In the genomic region with DNA sequence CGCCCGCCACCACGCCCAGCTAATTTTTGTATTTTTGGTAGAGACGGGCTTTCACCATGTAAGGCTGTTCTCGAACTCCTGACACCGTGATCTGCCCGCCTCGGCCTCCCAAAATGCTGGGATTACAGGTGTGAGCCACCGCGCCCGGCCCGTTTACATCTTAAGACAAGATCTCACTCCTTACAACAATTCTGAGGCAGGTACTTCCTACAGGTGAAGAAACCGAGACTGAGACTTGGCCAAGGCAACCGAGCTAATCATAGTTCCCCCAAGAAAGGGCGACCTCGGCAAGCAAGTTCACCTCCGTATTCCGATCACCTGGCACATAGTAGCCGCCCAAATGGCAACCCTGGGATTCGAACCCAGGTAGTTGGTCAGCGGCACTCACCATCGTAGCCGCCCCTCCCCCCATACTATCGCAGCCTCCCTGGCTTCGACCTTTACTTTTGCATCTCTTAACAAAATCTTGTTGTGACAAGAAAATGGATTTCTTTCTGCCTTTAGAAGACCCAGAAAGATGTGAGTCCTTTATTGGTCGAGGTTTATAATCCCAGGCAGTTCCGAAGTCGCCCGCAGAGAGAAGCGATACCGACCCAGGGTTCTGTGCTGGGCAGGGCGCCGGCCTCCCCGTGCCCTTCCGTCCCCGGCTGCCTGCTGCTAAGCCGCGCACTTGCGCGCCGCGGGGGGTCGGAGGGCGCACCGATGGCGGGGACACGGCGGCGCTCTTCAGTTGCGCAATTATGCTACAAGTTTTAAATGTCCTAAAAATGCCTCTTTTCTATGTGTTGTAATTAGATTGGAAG, we compare ENCODE assay signal across 1 cellular context.
TF ChIP-seq lines count a peak whose summit lies in the region.

No MANE protein-coding gene starts in this region.

TF ChIP-seq in K562, 482 proteins besides CTCF, POLR2A, EP300 and RAD21:
- TF ChIP-seq ZNF384 (IDR thresholded peaks at IDR 0.05; ENCODE audit: low read depth, low read length) (no peak), CEBPB (tag; IDR thresholded peaks at IDR 0.05) (peak; percentile 89), ARID2 (IDR thresholded peaks at IDR 0.05) (no peak), PHTF2 (CRISPR knock-in tag; IDR thresholded peaks at IDR 0.05) (no peak), NRF1 (conservative IDR thresholded peaks at IDR 0.05 in 1 of 2, IDR thresholded peaks at IDR 0.05 in 1 of 2) (no peak), GTF2A2 (tag; IDR thresholded peaks at IDR 0.05) (no peak), TAL1 (IDR thresholded peaks at IDR 0.05) (no peak), CEBPG (CRISPR knock-in tag; IDR thresholded peaks at IDR 0.05) (peak; percentile 61), CEBPG (tag; conservative IDR thresholded peaks at IDR 0.05 in 1 of 2, IDR thresholded peaks at IDR 0.05 in 1 of 2) (peak; percentile 69 to 88), NFE2L1 (tag; IDR thresholded peaks at IDR 0.05; ENCODE audit: borderline replicate concordance, low read depth) (no peak), HNRNPK (IDR thresholded peaks at IDR 0.05; ENCODE audit: low read depth, low read length, poor library complexity, severe bottlenecking) (no peak), CHCHD3 (CRISPR knock-in tag; IDR thresholded peaks at IDR 0.05) (no peak), NFRKB (IDR thresholded peaks at IDR 0.05; ENCODE audit: low read depth) (0 out of 2 replicates have a peak, but pooled peaks have one; percentile 8), ZNF140 (CRISPR knock-in tag; IDR thresholded peaks at IDR 0.05) (no peak)
- TF ChIP-seq, protein P1, sequence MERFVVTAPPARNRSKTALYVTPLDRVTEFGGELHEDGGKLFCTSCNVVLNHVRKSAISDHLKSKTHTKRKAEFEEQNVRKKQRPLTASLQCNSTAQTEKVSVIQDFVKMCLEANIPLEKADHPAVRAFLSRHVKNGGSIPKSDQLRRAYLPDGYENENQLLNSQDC (CRISPR knock-in tag; IDR thresholded peaks at IDR 0.05): no peak
- TF ChIP-seq, protein P2, sequence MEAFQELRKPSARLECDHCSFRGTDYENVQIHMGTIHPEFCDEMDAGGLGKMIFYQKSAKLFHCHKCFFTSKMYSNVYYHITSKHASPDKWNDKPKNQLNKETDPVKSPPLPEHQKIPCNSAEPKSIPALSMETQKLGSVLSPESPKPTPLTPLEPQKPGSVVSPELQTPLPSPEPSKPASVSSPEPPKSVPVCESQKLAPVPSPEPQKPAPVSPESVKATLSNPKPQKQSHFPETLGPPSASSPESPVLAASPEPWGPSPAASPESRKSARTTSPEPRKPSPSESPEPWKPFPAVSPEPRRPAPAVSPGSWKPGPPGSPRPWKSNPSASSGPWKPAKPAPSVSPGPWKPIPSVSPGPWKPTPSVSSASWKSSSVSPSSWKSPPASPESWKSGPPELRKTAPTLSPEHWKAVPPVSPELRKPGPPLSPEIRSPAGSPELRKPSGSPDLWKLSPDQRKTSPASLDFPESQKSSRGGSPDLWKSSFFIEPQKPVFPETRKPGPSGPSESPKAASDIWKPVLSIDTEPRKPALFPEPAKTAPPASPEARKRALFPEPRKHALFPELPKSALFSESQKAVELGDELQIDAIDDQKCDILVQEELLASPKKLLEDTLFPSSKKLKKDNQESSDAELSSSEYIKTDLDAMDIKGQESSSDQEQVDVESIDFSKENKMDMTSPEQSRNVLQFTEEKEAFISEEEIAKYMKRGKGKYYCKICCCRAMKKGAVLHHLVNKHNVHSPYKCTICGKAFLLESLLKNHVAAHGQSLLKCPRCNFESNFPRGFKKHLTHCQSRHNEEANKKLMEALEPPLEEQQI (IDR thresholded peaks at IDR 0.05): no peak
- TF ChIP-seq, protein P3, sequence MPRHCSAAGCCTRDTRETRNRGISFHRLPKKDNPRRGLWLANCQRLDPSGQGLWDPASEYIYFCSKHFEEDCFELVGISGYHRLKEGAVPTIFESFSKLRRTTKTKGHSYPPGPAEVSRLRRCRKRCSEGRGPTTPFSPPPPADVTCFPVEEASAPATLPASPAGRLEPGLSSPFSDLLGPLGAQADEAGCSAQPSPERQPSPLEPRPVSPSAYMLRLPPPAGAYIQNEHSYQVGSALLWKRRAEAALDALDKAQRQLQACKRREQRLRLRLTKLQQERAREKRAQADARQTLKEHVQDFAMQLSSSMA (CRISPR knock-in tag; IDR thresholded peaks at IDR 0.05): no peak
- TF ChIP-seq, protein P4, sequence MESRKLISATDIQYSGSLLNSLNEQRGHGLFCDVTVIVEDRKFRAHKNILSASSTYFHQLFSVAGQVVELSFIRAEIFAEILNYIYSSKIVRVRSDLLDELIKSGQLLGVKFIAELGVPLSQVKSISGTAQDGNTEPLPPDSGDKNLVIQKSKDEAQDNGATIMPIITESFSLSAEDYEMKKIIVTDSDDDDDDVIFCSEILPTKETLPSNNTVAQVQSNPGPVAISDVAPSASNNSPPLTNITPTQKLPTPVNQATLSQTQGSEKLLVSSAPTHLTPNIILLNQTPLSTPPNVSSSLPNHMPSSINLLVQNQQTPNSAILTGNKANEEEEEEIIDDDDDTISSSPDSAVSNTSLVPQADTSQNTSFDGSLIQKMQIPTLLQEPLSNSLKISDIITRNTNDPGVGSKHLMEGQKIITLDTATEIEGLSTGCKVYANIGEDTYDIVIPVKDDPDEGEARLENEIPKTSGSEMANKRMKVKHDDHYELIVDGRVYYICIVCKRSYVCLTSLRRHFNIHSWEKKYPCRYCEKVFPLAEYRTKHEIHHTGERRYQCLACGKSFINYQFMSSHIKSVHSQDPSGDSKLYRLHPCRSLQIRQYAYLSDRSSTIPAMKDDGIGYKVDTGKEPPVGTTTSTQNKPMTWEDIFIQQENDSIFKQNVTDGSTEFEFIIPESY (CRISPR knock-in tag; IDR thresholded peaks at IDR 0.05): peak; percentile 93
- TF ChIP-seq, protein P5, sequence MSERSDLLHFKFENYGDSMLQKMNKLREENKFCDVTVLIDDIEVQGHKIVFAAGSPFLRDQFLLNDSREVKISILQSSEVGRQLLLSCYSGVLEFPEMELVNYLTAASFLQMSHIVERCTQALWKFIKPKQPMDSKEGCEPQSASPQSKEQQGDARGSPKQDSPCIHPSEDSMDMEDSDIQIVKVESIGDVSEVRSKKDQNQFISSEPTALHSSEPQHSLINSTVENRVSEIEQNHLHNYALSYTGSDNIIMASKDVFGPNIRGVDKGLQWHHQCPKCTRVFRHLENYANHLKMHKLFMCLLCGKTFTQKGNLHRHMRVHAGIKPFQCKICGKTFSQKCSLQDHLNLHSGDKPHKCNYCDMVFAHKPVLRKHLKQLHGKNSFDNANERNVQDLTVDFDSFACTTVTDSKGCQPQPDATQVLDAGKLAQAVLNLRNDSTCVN (CRISPR knock-in tag; IDR thresholded peaks at IDR 0.05): no peak
